In the genomic region with DNA sequence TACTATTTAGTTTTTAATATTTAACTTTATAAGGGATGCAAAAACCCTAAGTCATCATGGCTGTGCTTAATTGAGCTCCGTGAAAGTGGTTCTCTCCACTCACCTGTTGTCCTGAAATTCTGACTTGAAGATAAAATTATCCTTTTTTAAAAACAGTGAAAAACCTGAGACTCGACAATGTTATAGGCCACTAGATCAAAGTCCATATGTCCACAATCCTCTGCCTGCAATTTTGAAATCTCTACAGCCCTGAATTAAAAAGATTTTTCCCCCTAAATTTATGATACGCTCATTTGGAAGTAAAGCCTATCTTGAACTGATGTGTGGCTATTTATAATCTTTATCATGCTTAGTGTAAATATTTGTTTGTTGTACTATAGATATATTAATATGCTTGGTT, we compare ENCODE assay signal across 24 cellular contexts.
"Had no signal": no experiment of that assay in that cellular context is flagged by ENCODE, and none has a peak within 500 bp of the region (broad histone marks: within the 10 kb centered on the region; RNA-seq: fewer than 3 reads in every experiment).

No MANE protein-coding gene starts in this region.

- H3K4me3 Mint-ChIP-seq: activated CD8-positive, alpha-beta T cell treated with anti-CD3 and anti-CD28 coated beads, Interleukin-2, amount 10 ng/mL, durations not matched to agents 7 days and 5 days; activated naive CD8-positive, alpha-beta T cell treated with anti-CD3 and anti-CD28 coated beads, Interleukin-2, amount 50 U/mL, for 24 hours; brain; central memory CD8-positive, alpha-beta T cell; T-helper 1 cell treated with Interleukin-12 subunit alpha and Interleukin-12 subunit beta and Interleukin-4 antibody, amounts not matched to agents 30 μg/mL and 1 μg/mL, for 36 hours had no signal

- H3K27ac Mint-ChIP-seq: activated CD8-positive, alpha-beta T cell treated with anti-CD3 and anti-CD28 coated beads, Interleukin-2, amount 10 ng/mL, durations not matched to agents 7 days and 5 days; activated naive CD8-positive, alpha-beta T cell treated with anti-CD3 and anti-CD28 coated beads, Interleukin-2, amount 50 U/mL, for 24 hours; brain; T-helper 1 cell treated with Interleukin-12 subunit alpha and Interleukin-12 subunit beta and Interleukin-4 antibody, amounts not matched to agents 30 μg/mL and 1 μg/mL, for 36 hours had no signal

- H3K27ac ChIP-seq: KMS-11 had no signal

- H3K4me2 ChIP-seq: KMS-11 had no signal

- ATAC-seq: activated CD8-positive, alpha-beta T cell treated with anti-CD3 and anti-CD28 coated beads, Interleukin-2, amount 10 ng/mL, durations not matched to agents 7 days and 5 days; activated naive CD4-positive, alpha-beta T cell treated with anti-CD3 and anti-CD28 coated beads, Interleukin-2, amount 50 U/mL, for 72 hours; activated naive CD8-positive, alpha-beta T cell treated with anti-CD3 and anti-CD28 coated beads, Interleukin-2, amount 50 U/mL, for 24 hours had no signal

- H3K9me3 Mint-ChIP-seq: activated naive CD4-positive, alpha-beta T cell treated with anti-CD3 and anti-CD28 coated beads, Interleukin-2, amount 50 U/mL, for 72 hours; activated naive CD8-positive, alpha-beta T cell treated with anti-CD3 and anti-CD28 coated beads, Interleukin-2, amount 50 U/mL, for 24 hours; brain; central memory CD8-positive, alpha-beta T cell; T-helper 1 cell treated with Interleukin-12 subunit alpha and Interleukin-12 subunit beta and Interleukin-4 antibody, amounts not matched to agents 30 μg/mL and 1 μg/mL, for 36 hours had no signal

- DNase-seq: activated CD4-positive, alpha-beta T cell treated with anti-CD3 and anti-CD28 coated beads for 48 hours; activated CD4-positive, alpha-beta T cell treated with anti-CD3 and anti-CD28 coated beads, Interleukin-2, amount 50 U/mL, for 4 hours; activated CD4-positive, CD25-positive, alpha-beta regulatory T cell treated with anti-CD3 and anti-CD28 coated beads, Interleukin-2, amount 50 U/mL, for 72 hours; activated CD8-positive, alpha-beta memory T cell treated with anti-CD3 and anti-CD28 coated beads, Interleukin-2, amount 50 U/mL, for 48 hours; activated CD8-positive, alpha-beta T cell treated with anti-CD3 and anti-CD28 coated beads, Interleukin-2, amount 10 ng/mL, durations not matched to agents 7 days and 5 days; activated naive CD4-positive, alpha-beta T cell; activated naive CD8-positive, alpha-beta T cell treated with anti-CD3 and anti-CD28 coated beads, Interleukin-2, amount 50 U/mL, for 24 hours; activated T-cell treated with anti-CD3 and anti-CD28 coated beads, Interleukin-2, amount 50 U/mL, for 1 hour; amniotic stem cell; NCI-H1092; NCI-H1417; NCI-H1694; NCI-H2029; NCI-H2107; NCI-H345; NCI-H510A; NCI-H526 treated with DMSO at 0.1 percent for 48 hours; NCI-H82; SHP77 treated with DMSO at 0.1 percent for 48 hours had no signal

- H3K9ac ChIP-seq: KMS-11 had no signal

- H3K36me3 Mint-ChIP-seq: activated naive CD4-positive, alpha-beta T cell treated with anti-CD3 and anti-CD28 coated beads, Interleukin-2, amount 50 U/mL, for 72 hours had no signal

- H3K27me3 Mint-ChIP-seq: activated naive CD8-positive, alpha-beta T cell treated with anti-CD3 and anti-CD28 coated beads, Interleukin-2, amount 50 U/mL, for 24 hours; brain; central memory CD8-positive, alpha-beta T cell had no signal
